In the genomic region with DNA sequence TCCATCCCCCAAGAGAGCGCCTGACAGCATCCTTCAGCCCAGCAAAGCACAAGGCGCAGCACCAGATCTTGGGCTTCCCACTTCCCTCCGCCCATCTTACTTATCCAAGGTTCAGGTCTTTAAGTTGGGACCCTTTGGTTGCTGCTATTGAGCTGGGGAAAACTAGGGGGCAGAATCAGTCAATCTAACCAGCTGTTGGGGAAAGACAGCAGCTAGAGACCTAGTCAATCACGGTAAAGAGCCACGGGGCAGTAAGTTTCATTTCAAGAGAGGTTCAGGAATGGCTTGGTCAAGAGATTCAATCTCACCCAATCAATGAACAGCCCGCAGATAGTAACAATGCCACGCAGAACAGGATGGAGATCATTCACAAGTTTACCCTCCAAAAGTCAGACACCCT, we compare ENCODE assay signal across 9 cellular contexts. TPM values are rescaled to one million over a fixed set of nuclear protein-coding genes. Genes with fewer than 3 reads are reported as not detected.
DNase-seq lines count a peak whose midpoint lies in the region; ATAC-seq, FAIRE-seq and TF ChIP-seq lines count a peak whose summit lies in the region.
"Had no signal": no experiment of that assay in that cellular context is flagged by ENCODE, and none has a peak within 500 bp of the region (broad histone marks: within the 10 kb centered on the region; RNA-seq: fewer than 3 reads in every experiment).

No MANE protein-coding gene starts in this region.

- no peak overlapping the region for H3K27ac Mint-ChIP-seq in memory B cell

- no peak for TF ChIP-seq POLR2A in A549 (IDR thresholded peaks at IDR 0.05; ENCODE audit: low read length)

- TF ChIP-seq CTCF in A549 (IDR thresholded peaks at IDR 0.05) (peak; percentile 20; the same call in 1 of the 3 replicates), astrocyte of the cerebellum (IDR thresholded peaks at IDR 0.05; ENCODE audit: low read depth, low read length, missing control alignments) (peak; percentile 22)

- CTCF ChIA-PET in A549 (lab: Yijun Ruan, JAX), result interaction anchor here (0.9 to 7.7 kb wide), 18 partner anchors 10 to 206 kb away, joined by 3 to 170 read pairs (median 8); no protein-coding TSS in a partner anchor

- DNase-seq in A549 (ENCODE audit: low read depth in 1 of 2, low spot score in 1 of 2) (no peak), GM19239 (ENCODE audit: insufficient read length, low spot score) (no peak), astrocyte of the cerebellum (ENCODE audit: low read depth) (no peak), memory B cell (ENCODE audit: low spot score in 2 of 2) (no peak), left colon (no peak), SKM-1 (lab: John Stamatoyannopoulos, UW; ENCODE audit: unreplicated experiment) (no peak)
- DNase-seq: amniotic stem cell had no signal

- in situ Hi-C loops in astrocyte of the cerebellum (cut with HindIII; ENCODE audit: low sequenced_read_pairs), result no loop called here

- peak overlapping the region; percentile 89 for H3K4me2 ChIP-seq in A549

- H3K4me3 ChIP-seq in A549, result peak overlapping the region; percentile 79
- peak overlapping the region; percentile 76 for H3K4me3 ChIP-seq in astrocyte of the cerebellum (ENCODE audit: low read depth, low read length)

- POLR2A ChIA-PET in A549 (lab: Yijun Ruan, JAX), result interaction anchor here (0.7 to 2.7 kb wide), 3 partner anchors 10 to 182 kb away, joined by 3 to 58 read pairs (median 16); no protein-coding TSS in a partner anchor

- H3K9me3 ChIP-seq in A549, result no peaks in the 10 kb centered on the region

- no peaks in the 10 kb centered on the region for H3K9me3 Mint-ChIP-seq in memory B cell

- H3K27ac ChIP-seq in A549, result peak overlapping the region; percentile 79 to 91

- H3K4me1 Mint-ChIP-seq in memory B cell, result peaks cover 23% of the 10 kb centered on the region

- H3K36me3 Mint-ChIP-seq in memory B cell, result no peaks in the 10 kb centered on the region

- intact Hi-C loops in left colon (cut with DNase I, micrococcal nuclease), result loop anchor here in 1 of 2 donors (5.0 kb wide), 1 partner anchor 184 kb away; no protein-coding TSS in a partner anchor

- peak overlapping the region; percentile 88 for H3K4me3 Mint-ChIP-seq in memory B cell

- 45% methylated on average over 7 of the region's 7 CpGs for WGBS in A549 (ENCODE audit: missing lambda C conversion rate)

- no peak for TF ChIP-seq EP300 in A549 (IDR thresholded peaks at IDR 0.05)

- no peak for FAIRE-seq in A549 (lab: Jason Lieb, UNC)
- peak; percentile 88 for FAIRE-seq in GM19239 (lab: Jason Lieb, UNC)

- TF ChIP-seq RAD21 in A549 (conservative IDR thresholded peaks at IDR 0.05 in 1 of 2, IDR thresholded peaks at IDR 0.05 in 1 of 2), result peak in 1 of 2 experiments; percentile 23; a peak in 3 of 5 replicates

- no peak for ATAC-seq in A549
- ATAC-seq in memory B cell (ENCODE audit: low read depth), result no peak
- ATAC-seq in left colon, result no peak
- ATAC-seq in HG03175 (IDR thresholded peaks at IDR 0.05; ENCODE audit: unreplicated experiment), result no peak
- no peak for ATAC-seq in GM19397 (IDR thresholded peaks at IDR 0.05; ENCODE audit: unreplicated experiment)

- H3K27me3 Mint-ChIP-seq in memory B cell, result peaks cover 19% of the 10 kb centered on the region

- peaks cover 46% of the 10 kb centered on the region for H3K4me1 ChIP-seq in A549

TF ChIP-seq in A549, 52 proteins besides CTCF, POLR2A, EP300 and RAD21:
- TF ChIP-seq, protein P1, sequence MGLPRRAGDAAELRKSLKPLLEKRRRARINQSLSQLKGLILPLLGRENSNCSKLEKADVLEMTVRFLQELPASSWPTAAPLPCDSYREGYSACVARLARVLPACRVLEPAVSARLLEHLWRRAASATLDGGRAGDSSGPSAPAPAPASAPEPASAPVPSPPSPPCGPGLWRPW (IDR thresholded peaks at IDR 0.05), result no peak
- TF ChIP-seq KDM5A (IDR thresholded peaks at IDR 0.05), result no peak
- peak; percentile 4; the same call in 1 of the 3 replicates for TF ChIP-seq SMC3 (IDR thresholded peaks at IDR 0.05)
- TF ChIP-seq PHF8 (IDR thresholded peaks at IDR 0.05; ENCODE audit: borderline replicate concordance, low read depth), result no peak
- TF ChIP-seq MAZ (IDR thresholded peaks at IDR 0.05; ENCODE audit: borderline replicate concordance, low read depth, low read length), result no peak
- no peak for TF ChIP-seq CHD2 (IDR thresholded peaks at IDR 0.05; ENCODE audit: low read length, partially characterized antibody)
- TF ChIP-seq HDAC2 (IDR thresholded peaks at IDR 0.05), result no peak
- TF ChIP-seq NR3C1 (IDR thresholded peaks at IDR 0.05), result no peak

RNA-seq across cellular contexts. Expression of a gene that starts 1.7 kb away (rescaled TPM):
- 8.9 and 10.3 TPM in 2 replicates for polyA plus RNA-seq in A549 (2011; rRNA removed)
- polyA plus RNA-seq in A549 (2012; cell fraction: cytosol; rRNA removed), result 15.1 and 21.8 TPM in 2 replicates
- 41.6 and 47.3 TPM in 2 replicates for polyA plus RNA-seq in A549 (2012; cell fraction: nucleus; rRNA removed)
- 14.4 to 18.3 TPM (median 15.4 TPM) in 3 replicates for polyA plus RNA-seq in A549 (2017; fragmentation: RNase III; extraction: RNeasy Plus Mini Kit Qiagen cat#74134 plus additional on column Dnase treatment)
- polyA minus RNA-seq in A549 (2011; rRNA and poly(A)+ RNA removed), result 7.6 and 9.1 TPM in 2 replicates
- total RNA-seq in left colon, result 10 to 100 TPM; 16.5 to 16.6 TPM
